Comparison of ENCODE assay signal across 5 cellular contexts in the genomic region with DNA sequence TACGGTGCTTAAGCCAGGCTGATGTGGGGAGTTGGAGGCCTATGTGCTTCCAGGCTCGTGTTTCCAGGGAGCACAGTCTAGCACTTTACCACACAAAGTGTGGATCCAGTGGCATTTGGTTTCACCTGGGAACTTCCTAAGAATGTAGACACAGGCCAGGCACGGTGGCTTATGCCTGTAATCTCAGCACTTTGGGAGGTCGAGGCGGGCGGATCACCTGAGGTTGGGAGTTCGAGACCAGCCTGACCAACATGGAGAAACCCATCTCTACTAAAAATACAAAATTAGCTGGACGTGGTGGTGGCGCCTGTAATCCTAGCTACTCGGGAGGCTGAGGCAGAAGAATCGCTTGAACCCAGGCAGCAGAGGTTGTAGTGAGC. TPM values are rescaled to one million over a fixed set of nuclear protein-coding genes. Genes with fewer than 3 reads are reported as not detected.
A peak's percentile ranks its signal among the peaks of the same experiment; 100 is the strongest.
DNase-seq lines count a peak whose midpoint lies in the region; ATAC-seq and TF ChIP-seq lines count a peak whose summit lies in the region.
"Not testable (repeated sequence)": the region's sequence is repeated elsewhere in the genome, so short reads cannot be mapped to it uniquely, and the experiment has no call there.

No MANE protein-coding gene starts in this region.

- POLR2A ChIA-PET in activated CD4-positive, alpha-beta T cell treated with anti-CD3 and anti-CD28 coated beads, Interleukin-2, amount 10 ng/mL, durations not matched to agents 7 days and 5 days (lab: Charles Lee): interaction anchor here (0.6 kb wide), 1 partner anchor 11 kb away, joined by 3 read pairs; no protein-coding TSS in a partner anchor

- not testable (repeated sequence) for H3K9me3 ChIP-seq in DOHH2 (ENCODE audit: control insufficient read depth, insufficient read depth, low read length); effector memory CD4-positive, alpha-beta T cell (ENCODE audit: control insufficient read depth, low read length)

- H3K36me3 ChIP-seq in DOHH2 (ENCODE audit: control insufficient read depth, low read length): peaks cover 89% of the 10 kb centered on the region
- H3K36me3 ChIP-seq in effector memory CD4-positive, alpha-beta T cell (ENCODE audit: control insufficient read depth, insufficient read depth, low read length): peaks cover 57% of the 10 kb centered on the region

- H3K79me2 ChIP-seq in DOHH2 (ENCODE audit: control insufficient read depth, low read length): peaks cover 96% of the 10 kb centered on the region

- TF ChIP-seq CTCF in DOHH2 (IDR thresholded peaks at IDR 0.05; ENCODE audit: low read depth, low read length, poor library complexity, severe bottlenecking); natural killer cell (IDR thresholded peaks at IDR 0.05): not testable (repeated sequence)

- H3F3A ChIP-seq in DOHH2 (ENCODE audit: control insufficient read depth, insufficient read depth): not testable (repeated sequence)

- CTCF ChIA-PET in activated CD4-positive, alpha-beta T cell treated with anti-CD3 and anti-CD28 coated beads, Interleukin-2, amount 10 ng/mL, durations not matched to agents 7 days and 5 days (lab: Charles Lee): interaction anchor here (1.4 to 1.6 kb wide), 2 partner anchors 20 to 24 kb away, joined by 3 to 8 read pairs; no protein-coding TSS in a partner anchor
- CTCF ChIA-PET in activated naive CD4-positive, alpha-beta T cell treated with anti-CD3 and anti-CD28 coated beads, Interleukin-2, amount 10 ng/mL, durations not matched to agents 7 days and 5 days (lab: Charles Lee): interaction anchor here (0.6 to 1.3 kb wide), 3 partner anchors 24 to 228 kb away, joined by 3 to 4 read pairs (median 3); no protein-coding TSS in a partner anchor

- peaks cover 86% of the 10 kb centered on the region for H3K36me3 Mint-ChIP-seq in activated CD4-positive, alpha-beta T cell treated with anti-CD3 and anti-CD28 coated beads, Interleukin-2, amount 10 ng/mL, durations not matched to agents 7 days and 5 days (ENCODE audit: low read depth)
- peaks cover 82% of the 10 kb centered on the region for H3K36me3 Mint-ChIP-seq in activated naive CD4-positive, alpha-beta T cell treated with anti-CD3 and anti-CD28 coated beads, Interleukin-2, amount 10 ng/mL, durations not matched to agents 7 days and 5 days
- peaks cover 24% of the 10 kb centered on the region for H3K36me3 Mint-ChIP-seq in natural killer cell

- H3K4me1 Mint-ChIP-seq in activated CD4-positive, alpha-beta T cell treated with anti-CD3 and anti-CD28 coated beads, Interleukin-2, amount 10 ng/mL, durations not matched to agents 7 days and 5 days: peaks cover 62% of the 10 kb centered on the region
- H3K4me1 Mint-ChIP-seq in activated naive CD4-positive, alpha-beta T cell treated with anti-CD3 and anti-CD28 coated beads, Interleukin-2, amount 10 ng/mL, durations not matched to agents 7 days and 5 days: peaks cover 71% of the 10 kb centered on the region
- H3K4me1 Mint-ChIP-seq in natural killer cell: peaks cover 98 to 99% of the 10 kb centered on the region in 2 donors

- H3K4me1 ChIP-seq in DOHH2 (ENCODE audit: control insufficient read depth, low read length): peaks cover 31% of the 10 kb centered on the region
- H3K4me1 ChIP-seq in effector memory CD4-positive, alpha-beta T cell (ENCODE audit: control insufficient read depth, insufficient read depth, low read length, poor library complexity, severe bottlenecking): peaks cover 66% of the 10 kb centered on the region

- ATAC-seq in natural killer cell: not testable (repeated sequence)

- H3K27me3 Mint-ChIP-seq in activated CD4-positive, alpha-beta T cell treated with anti-CD3 and anti-CD28 coated beads, Interleukin-2, amount 10 ng/mL, durations not matched to agents 7 days and 5 days; activated naive CD4-positive, alpha-beta T cell treated with anti-CD3 and anti-CD28 coated beads, Interleukin-2, amount 10 ng/mL, durations not matched to agents 7 days and 5 days; natural killer cell (ENCODE audit: low read depth in 2 of 2): not testable (repeated sequence)

- DNase-seq in activated CD4-positive, alpha-beta T cell treated with anti-CD3 and anti-CD28 coated beads, Interleukin-2, amount 10 ng/mL, durations not matched to agents 7 days and 5 days; activated naive CD4-positive, alpha-beta T cell treated with anti-CD3 and anti-CD28 coated beads, Interleukin-2, amount 10 ng/mL, durations not matched to agents 7 days and 5 days; effector memory CD4-positive, alpha-beta T cell; natural killer cell: not testable (repeated sequence)

- not testable (repeated sequence) for H3K9me2 ChIP-seq in DOHH2 (replicated peaks; ENCODE audit: control insufficient read depth, low read length)

- not testable (repeated sequence) for H3K4me3 ChIP-seq in DOHH2 (ENCODE audit: low read length)
- peak overlapping the region; percentile 17 for H3K4me3 ChIP-seq in effector memory CD4-positive, alpha-beta T cell (ENCODE audit: insufficient read depth, low read depth, low read length, poor library complexity, severe bottlenecking)

- H3K4me2 ChIP-seq in DOHH2 (ENCODE audit: low read length): peak overlapping the region; percentile 0; the same call in 1 of the 2 replicates

- H3K4me3 Mint-ChIP-seq in activated CD4-positive, alpha-beta T cell treated with anti-CD3 and anti-CD28 coated beads, Interleukin-2, amount 10 ng/mL, durations not matched to agents 7 days and 5 days: peak overlapping the region; percentile 100
- H3K4me3 Mint-ChIP-seq in activated naive CD4-positive, alpha-beta T cell treated with anti-CD3 and anti-CD28 coated beads, Interleukin-2, amount 10 ng/mL, durations not matched to agents 7 days and 5 days: peak overlapping the region; percentile 100
- H3K4me3 Mint-ChIP-seq in natural killer cell: peak overlapping the region; percentile 97

- H3K27me3 ChIP-seq in DOHH2 (ENCODE audit: control insufficient read depth, low read length); effector memory CD4-positive, alpha-beta T cell (replicated peaks; ENCODE audit: control insufficient read depth, insufficient read depth, low read length, poor library complexity, severe bottlenecking): not testable (repeated sequence)

- peak overlapping the region; percentile 67 for H3K27ac Mint-ChIP-seq in activated CD4-positive, alpha-beta T cell treated with anti-CD3 and anti-CD28 coated beads, Interleukin-2, amount 10 ng/mL, durations not matched to agents 7 days and 5 days
- peak overlapping the region; percentile 99 for H3K27ac Mint-ChIP-seq in activated naive CD4-positive, alpha-beta T cell treated with anti-CD3 and anti-CD28 coated beads, Interleukin-2, amount 10 ng/mL, durations not matched to agents 7 days and 5 days
- H3K27ac Mint-ChIP-seq in natural killer cell: peak overlapping the region; percentile 99 to 100

- not testable (repeated sequence) for H3K27ac ChIP-seq in DOHH2 (ENCODE audit: low read depth, low read length)
- H3K27ac ChIP-seq in effector memory CD4-positive, alpha-beta T cell (ENCODE audit: insufficient read depth, low read length, poor library complexity, severe bottlenecking): peak overlapping the region; percentile 95

- intact Hi-C loops in natural killer cell (cut with micrococcal nuclease): not testable (repeated sequence)

- H4K20me1 ChIP-seq in DOHH2 (ENCODE audit: control insufficient read depth, insufficient read depth, low read depth, low read length): peaks cover 38% of the 10 kb centered on the region

- H3K9me3 Mint-ChIP-seq in activated CD4-positive, alpha-beta T cell treated with anti-CD3 and anti-CD28 coated beads, Interleukin-2, amount 10 ng/mL, durations not matched to agents 7 days and 5 days; activated naive CD4-positive, alpha-beta T cell treated with anti-CD3 and anti-CD28 coated beads, Interleukin-2, amount 10 ng/mL, durations not matched to agents 7 days and 5 days; natural killer cell: not testable (repeated sequence)

RNA-seq across cellular contexts. Expression of a gene that starts 3.8 kb away (rescaled TPM):
- 100 to 1,000 TPM; 127 to 130 TPM for total RNA-seq in activated CD4-positive, alpha-beta T cell treated with anti-CD3 and anti-CD28 coated beads, Interleukin-2, amount 10 ng/mL, durations not matched to agents 7 days and 5 days
- 100 to 1,000 TPM; 190 to 207 (median 194) TPM for total RNA-seq in natural killer cell

RNA-seq across cellular contexts. Expression of a gene that starts 30.4 kb away (rescaled TPM):
- 10 to 100 TPM; 24.7 to 24.9 TPM for total RNA-seq in activated CD4-positive, alpha-beta T cell treated with anti-CD3 and anti-CD28 coated beads, Interleukin-2, amount 10 ng/mL, durations not matched to agents 7 days and 5 days
- 10 to 100 TPM; 22.7 to 36.5 (median 33.9) TPM for total RNA-seq in natural killer cell

RNA-seq across cellular contexts. Expression of a gene that starts 30.6 kb away (rescaled TPM):
- total RNA-seq in activated CD4-positive, alpha-beta T cell treated with anti-CD3 and anti-CD28 coated beads, Interleukin-2, amount 10 ng/mL, durations not matched to agents 7 days and 5 days: 10 to 100 TPM; 19.4 to 22.1 TPM
- total RNA-seq in natural killer cell: 10 to 100 TPM; 22.4 to 33.9 (median 24.8) TPM
